In genomic region chrX:31215277-31215815, GRCh38 we compare ENCODE assay signal across 31 cellular contexts.
"Had no signal": no experiment of that assay in that cellular context is flagged by ENCODE, and none has a peak within 500 bp of the region (broad histone marks: within the 10 kb centered on the region; RNA-seq: fewer than 3 reads in every experiment).

No MANE protein-coding gene starts in this region.

- H3K27ac Mint-ChIP-seq: activated B cell treated with CpG ODN at 0.5 μM for 24 hours; activated CD4-positive, alpha-beta memory T cell treated with anti-CD3 and anti-CD28 coated beads for 36 hours; activated naive CD4-positive, alpha-beta T cell treated with anti-CD3 and anti-CD28 coated beads for 36 hours; activated naive CD8-positive, alpha-beta T cell; activated naive CD8-positive, alpha-beta T cell treated with anti-CD3 and anti-CD28 coated beads, Interleukin-2, amount 50 U/mL, for 24 hours; activated T-helper 1 cell treated with anti-CD3 and anti-CD28 coated beads, Interleukin-12 subunit alpha, Interleukin-12 subunit beta, Interleukin-2, Interleukin-4 antibody, amounts not matched to agents 30 ng/mL and 10 ng/mL and 1 ng/mL, durations not matched to agents 14 hours and 24 hours and 36 hours had no signal

- H3K27me3 ChIP-seq: brain microvascular endothelial cell had no signal

- H3K4me2 ChIP-seq: PC-9 had no signal

- ATAC-seq: activated naive CD8-positive, alpha-beta T cell treated with anti-CD3 and anti-CD28 coated beads, Interleukin-2, amount 50 U/mL, for 24 hours; activated T-cell treated with anti-CD3 and anti-CD28 coated beads, Interleukin-2, amount 50 U/mL, for 4 hours; Right ventricle myocardium inferior; SK-N-SH treated with all-trans-retinoic acid at 6 μM for 48 hours had no signal

- H2AFZ ChIP-seq: PC-9 had no signal

- DNase-seq: activated B cell treated with CpG ODN at 0.5 μM for 24 hours; activated CD4-positive, alpha-beta memory T cell treated with anti-CD3 and anti-CD28 coated beads for 36 hours; activated CD4-positive, alpha-beta T cell treated with anti-CD3 and anti-CD28 coated beads for 4 hours; activated CD4-positive, alpha-beta T cell treated with anti-CD3 and anti-CD28 coated beads, Interleukin-2, amount 50 U/mL, for 1 hour; activated CD4-positive, CD25-positive, alpha-beta regulatory T cell treated with anti-CD3 and anti-CD28 coated beads, Interleukin-2, amount 50 U/mL, for 72 hours; activated CD8-positive, alpha-beta memory T cell treated with anti-CD3 and anti-CD28 coated beads, Interleukin-2, amount 50 U/mL, for 4 hours; activated gamma-delta T cell treated with Interleukin-2 at 50 U/mL for 16 hours; activated naive CD4-positive, alpha-beta T cell treated with anti-CD3 and anti-CD28 coated beads for 36 hours; activated naive CD8-positive, alpha-beta T cell treated with anti-CD3 and anti-CD28 coated beads, Interleukin-2, amount 50 U/mL, for 24 hours; activated T-cell treated with anti-CD3 and anti-CD28 coated beads for 4 hours; activated T-cell treated with anti-CD3 and anti-CD28 coated beads, Interleukin-2, amount 50 U/mL, for 4 hours; anterior cingulate cortex; brain microvascular endothelial cell; central memory CD4-positive, alpha-beta T cell; NCI-H1436; NCI-H1694; NCI-H1930; NCI-H345; NCI-H524 treated with DMSO at 0.1 percent for 48 hours; PC-9; SIG-M5; SW 1271; T-helper 1 cell; T-helper 2 cell; T-helper 9 cell had no signal

- H3K27me3 Mint-ChIP-seq: activated B cell treated with CpG ODN at 0.5 μM for 24 hours; activated CD4-positive, alpha-beta memory T cell treated with anti-CD3 and anti-CD28 coated beads for 36 hours; activated naive CD8-positive, alpha-beta T cell; activated naive CD8-positive, alpha-beta T cell treated with anti-CD3 and anti-CD28 coated beads, Interleukin-2, amount 50 U/mL, for 24 hours had no signal

- H3K27ac ChIP-seq: brain microvascular endothelial cell, PC-9, RWPE1, VCaP had no signal

- H3K4me3 ChIP-seq: PC-9 had no signal

- H3K9me3 Mint-ChIP-seq: activated B cell treated with CpG ODN at 0.5 μM for 24 hours; activated CD4-positive, alpha-beta memory T cell treated with anti-CD3 and anti-CD28 coated beads for 36 hours; activated naive CD4-positive, alpha-beta T cell treated with anti-CD3 and anti-CD28 coated beads for 36 hours; activated naive CD8-positive, alpha-beta T cell treated with anti-CD3 and anti-CD28 coated beads, Interleukin-2, amount 50 U/mL, for 24 hours; activated T-cell treated with anti-CD3 and anti-CD28 coated beads, Interleukin-2, amount 50 U/mL, for 4 hours; activated T-helper 1 cell treated with anti-CD3 and anti-CD28 coated beads, Interleukin-12 subunit alpha, Interleukin-12 subunit beta, Interleukin-2, Interleukin-4 antibody, amounts not matched to agents 30 ng/mL and 10 ng/mL and 1 ng/mL, durations not matched to agents 14 hours and 24 hours and 36 hours had no signal

- H3K36me3 Mint-ChIP-seq: activated CD4-positive, alpha-beta memory T cell treated with anti-CD3 and anti-CD28 coated beads for 36 hours; activated naive CD8-positive, alpha-beta T cell had no signal

- H3K36me3 ChIP-seq: brain microvascular endothelial cell had no signal

- H3K4me3 Mint-ChIP-seq: activated B cell treated with CpG ODN at 0.5 μM for 24 hours; activated CD4-positive, alpha-beta memory T cell treated with anti-CD3 and anti-CD28 coated beads for 36 hours; activated naive CD4-positive, alpha-beta T cell treated with anti-CD3 and anti-CD28 coated beads for 36 hours; activated naive CD8-positive, alpha-beta T cell; activated naive CD8-positive, alpha-beta T cell treated with anti-CD3 and anti-CD28 coated beads, Interleukin-2, amount 50 U/mL, for 24 hours; activated T-cell treated with anti-CD3 and anti-CD28 coated beads, Interleukin-2, amount 50 U/mL, for 4 hours; activated T-helper 1 cell treated with anti-CD3 and anti-CD28 coated beads, Interleukin-12 subunit alpha, Interleukin-12 subunit beta, Interleukin-2, Interleukin-4 antibody, amounts not matched to agents 30 ng/mL and 10 ng/mL and 1 ng/mL, durations not matched to agents 14 hours and 24 hours and 36 hours had no signal
